ENCODE assay signal across 8 cellular contexts in genomic region chr4:110632506-110633357, GRCh38. TPM values are rescaled to one million over a fixed set of nuclear protein-coding genes. Genes with fewer than 3 reads are reported as not detected.
DNase-seq lines count a peak whose midpoint lies in the region; ATAC-seq and TF ChIP-seq lines count a peak whose summit lies in the region.

No MANE protein-coding gene starts in this region.

- H3K4me3 Mint-ChIP-seq in glutamatergic neuron (ENCODE audit: unreplicated experiment): peak overlapping the region; percentile 88

- no peaks in the 10 kb centered on the region for H3K36me3 Mint-ChIP-seq in glutamatergic neuron (ENCODE audit: unreplicated experiment)

- peaks cover 26% of the 10 kb centered on the region for H3K4me1 Mint-ChIP-seq in glutamatergic neuron (ENCODE audit: low read depth, unreplicated experiment)

- TF ChIP-seq CTCF in GM13977 (IDR thresholded peaks at IDR 0.05; ENCODE audit: extremely low read depth, insufficient read depth, missing control alignments) (no peak), glutamatergic neuron (IDR thresholded peaks at IDR 0.05; ENCODE audit: partially characterized antibody, unreplicated experiment) (no peak), GM13976 (IDR thresholded peaks at IDR 0.05; ENCODE audit: borderline replicate concordance, control extremely low read depth, extremely low read depth, insufficient read depth, missing control alignments) (no peak)

- H3K27me3 Mint-ChIP-seq in glutamatergic neuron (ENCODE audit: unreplicated experiment): peaks cover 32% of the 10 kb centered on the region

- in situ Hi-C loops in GM13977 (cut with MboI; ENCODE audit: low pct_unique_long_range_greater_than_20kb, low sequenced_read_pairs, unreplicated experiment) (loop anchor here (25.0 kb wide), 2 partner anchors 330 to 1005 kb away; no protein-coding TSS in a partner anchor), GM13976 (cut with MboI; ENCODE audit: low sequenced_read_pairs, unreplicated experiment) (loop anchor here (25.0 kb wide), 3 partner anchors 330 to 1005 kb away; no protein-coding TSS in a partner anchor)

- H3K27ac Mint-ChIP-seq in glutamatergic neuron (ENCODE audit: unreplicated experiment): no peak overlapping the region

- DNase-seq in GM13977 (ENCODE audit: low spot score) (peak; percentile 45), LHCN-M2 (ENCODE audit: low read depth) (peak; percentile 47), glutamatergic neuron (no peak), retina (peak; percentile 84), DMS114 treated with DMSO at 0.1 percent for 48 hours (lab: John Stamatoyannopoulos, UW; ENCODE audit: unreplicated experiment) (no peak), GM13976 (ENCODE audit: low spot score) (no peak)
- no peak for DNase-seq in effector CD8-positive, alpha-beta T cell (lab: John Stamatoyannopoulos, UW)

- peaks cover 6% of the 10 kb centered on the region for H3K9me3 Mint-ChIP-seq in glutamatergic neuron (ENCODE audit: unreplicated experiment)

- ATAC-seq in HG03565 (IDR thresholded peaks at IDR 0.05; ENCODE audit: unreplicated experiment): no peak

RNA-seq across cellular contexts. Expression of gene PITX2, which starts 9.9 kb away (rescaled TPM):
- total RNA-seq in LHCN-M2 (2014; rRNA removed) (60.5 and 67.0 TPM in 2 replicates), glutamatergic neuron (ENCODE audit: unreplicated experiment) (1.3 TPM)
- 39.3 TPM for polyA plus RNA-seq in LHCN-M2 (2012)

Comparison
In these comparisons a context has a peak if more than half of its experiments do, and no peak if none do; other contexts are left out.
1. DNase-seq: peak in GM13977 (single experiment), LHCN-M2 (single experiment) and retina (single experiment); none in glutamatergic neuron (single experiment), DMS114 treated with DMSO at 0.1 percent for 48 hours (single experiment), effector CD8-positive, alpha-beta T cell (single experiment) and GM13976 (single experiment).
2. RNA of gene PITX2, which starts 9.9 kb away (total RNA-seq): 60.5 to 67.0 TPM in LHCN-M2; 1.3 TPM in glutamatergic neuron (single experiment); every median in the first group is over 10 times any median in the second.